19 cellular contexts compared by ENCODE assay signal in the genomic region with DNA sequence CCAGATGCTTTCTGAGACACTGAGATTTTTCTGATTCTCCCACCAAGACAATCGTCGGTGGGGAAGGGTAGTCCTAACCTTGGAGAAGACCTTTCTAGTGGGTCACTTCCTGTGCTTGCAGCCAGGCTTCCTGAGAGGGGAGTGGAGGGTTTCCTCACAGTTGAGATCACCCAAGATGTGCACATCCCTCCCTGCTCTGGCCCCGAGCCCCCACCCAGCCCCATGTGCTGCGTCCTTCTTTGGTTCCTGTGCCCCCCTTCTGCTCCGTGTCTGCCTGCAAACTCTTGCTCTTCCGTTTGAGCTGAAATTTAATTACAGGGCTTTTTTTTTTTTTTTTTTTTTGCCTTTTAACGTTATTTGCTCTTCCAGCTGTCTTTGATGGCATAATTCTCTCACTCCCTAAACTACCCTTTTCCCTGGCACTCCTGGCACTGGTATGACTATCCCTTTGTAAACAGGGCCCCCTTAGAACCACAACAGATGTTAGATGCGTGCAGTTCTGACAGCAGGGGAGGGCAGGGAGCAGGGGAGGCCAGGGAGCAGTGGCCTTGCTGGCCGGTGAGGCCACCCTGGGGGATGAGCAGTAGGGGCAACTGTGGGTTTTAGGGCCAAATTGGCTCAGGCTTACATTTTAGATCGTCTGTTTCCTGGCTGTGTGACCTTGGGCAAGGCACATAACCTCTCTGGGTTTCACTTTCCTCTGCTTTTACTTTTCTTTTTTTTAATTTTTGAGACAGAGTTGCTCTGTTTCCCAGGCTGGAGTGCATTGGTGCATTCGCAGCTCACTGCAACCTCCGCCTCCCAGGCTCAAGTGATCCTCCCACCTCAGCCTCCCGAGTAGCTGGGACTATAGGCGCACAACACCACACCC.
DNase-seq lines count a peak whose midpoint lies in the region; ATAC-seq, FAIRE-seq and TF ChIP-seq lines count a peak whose summit lies in the region.
"Had no signal": no experiment of that assay in that cellular context is flagged by ENCODE, and none has a peak within 500 bp of the region (broad histone marks: within the 10 kb centered on the region; RNA-seq: fewer than 3 reads in every experiment).

No MANE protein-coding gene starts in this region.

- H3K4me3 ChIP-seq in K562 = no peak overlapping the region
- no peak overlapping the region for H3K4me3 ChIP-seq in neural progenitor cell
- H3K4me3 ChIP-seq: ovary had no signal

- in situ Hi-C loops in K562 (cut with MboI) = no loop called here

- H3K9ac ChIP-seq in K562 (ENCODE audit: insufficient read depth in 1 of 2, low read depth in 2 of 2, low read length in 2 of 2) (no peak overlapping the region), neural progenitor cell (no peak overlapping the region)

- H3K36me3 ChIP-seq in K562 (ENCODE audit: control insufficient read depth, insufficient read depth, low read length) (no peaks in the 10 kb centered on the region), neural progenitor cell (no peaks in the 10 kb centered on the region)
- H3K36me3 ChIP-seq: ovary had no signal

- H3K4me3 Mint-ChIP-seq in neural progenitor cell = no peak overlapping the region
- H3K4me3 Mint-ChIP-seq: activated naive CD4-positive, alpha-beta T cell treated with anti-CD3 and anti-CD28 coated beads, Interleukin-2, amount 50 U/mL, for 24 hours; activated T-cell treated with anti-CD3 and anti-CD28 coated beads, Interleukin-2, amount 50 U/mL, for 72 hours; memory B cell; natural killer cell had no signal

- no peaks in the 10 kb centered on the region for H3K9me3 Mint-ChIP-seq in neural progenitor cell
- H3K9me3 Mint-ChIP-seq: activated naive CD4-positive, alpha-beta T cell treated with anti-CD3 and anti-CD28 coated beads, Interleukin-2, amount 50 U/mL, for 24 hours; activated T-cell treated with anti-CD3 and anti-CD28 coated beads, Interleukin-2, amount 50 U/mL, for 72 hours; IgD-negative memory B cell; memory B cell; natural killer cell had no signal

- H2AFZ ChIP-seq in K562 (ENCODE audit: low read depth, low read length) (no peak overlapping the region), neural progenitor cell (replicated peaks) (no peak overlapping the region)

- no peak for TF ChIP-seq RAD21 in K562 (CRISPR knock-in tag; conservative IDR thresholded peaks at IDR 0.05 in 1 of 2, IDR thresholded peaks at IDR 0.05 in 1 of 2)

- H3K9me3 ChIP-seq in K562 (replicated peaks; ENCODE audit: control insufficient read depth, insufficient read depth, low read depth, low read length) = no peaks in the 10 kb centered on the region
- H3K9me3 ChIP-seq in neural progenitor cell (ENCODE audit: low read depth) = no peaks in the 10 kb centered on the region
- H3K9me3 ChIP-seq: ovary had no signal

- no TSS peak for BruUV-seq in K562 (replicated peaks; lab: Mats Ljungman, UMichigan)

- H3K4me1 ChIP-seq in K562 (replicated peaks in 1 of 2; ENCODE audit: control insufficient read depth in 2 of 2, insufficient read depth in 2 of 2, low read length in 2 of 2) = no peaks in the 10 kb centered on the region; a peak in 1 of 5 replicates
- H3K4me1 ChIP-seq in neural progenitor cell = peaks cover 10% of the 10 kb centered on the region

- H3K27me3 Mint-ChIP-seq in neural progenitor cell (ENCODE audit: insufficient read depth, low read depth) = no peaks in the 10 kb centered on the region
- H3K27me3 Mint-ChIP-seq: activated naive CD4-positive, alpha-beta T cell treated with anti-CD3 and anti-CD28 coated beads, Interleukin-2, amount 50 U/mL, for 24 hours; IgD-negative memory B cell had no signal

- DNase-seq in SIG-M5 treated with dmso at 0.1 percent for 504 hours (lab: John Stamatoyannopoulos, UW; ENCODE audit: unreplicated experiment) (peak; percentile 48), SIG-M5 (lab: John Stamatoyannopoulos, UW) (no peak), NCI-H1694 (lab: John Stamatoyannopoulos, UW) (peak; percentile 80), K562 (ENCODE audit: extremely low read depth in 1 of 4, low spot score in 3 of 4) (no peak), neural progenitor cell (ENCODE audit: low spot score) (no peak), NCI-H2107 treated with DMSO at 0.1 percent for 48 hours (lab: John Stamatoyannopoulos, UW; ENCODE audit: unreplicated experiment) (no peak), GM20000 (ENCODE audit: low spot score) (no peak), middle frontal gyrus (ENCODE audit: extremely low spot score, low spot score) (no peak)
- DNase-seq: activated T-cell treated with anti-CD3 and anti-CD28 coated beads, Interleukin-2, amount 50 U/mL, for 72 hours; natural killer cell; NCI-H1048; ovary; right cardiac atrium had no signal

- TF ChIP-seq POLR2A in K562 (conservative IDR thresholded peaks at IDR 0.05) = no peak

- 0% methylated on average over 9 of the region's 14 CpGs for WGBS in K562 (ENCODE audit: insufficient coverage, low coverage, missing lambda C conversion rate)

- peaks cover 6% of the 10 kb centered on the region for H3F3A ChIP-seq in neural progenitor cell (ENCODE audit: low read depth)

- H3K27ac Mint-ChIP-seq in neural progenitor cell = peak overlapping the region; percentile 72
- H3K27ac Mint-ChIP-seq: activated naive CD4-positive, alpha-beta T cell treated with anti-CD3 and anti-CD28 coated beads, Interleukin-2, amount 50 U/mL, for 24 hours; activated T-cell treated with anti-CD3 and anti-CD28 coated beads, Interleukin-2, amount 50 U/mL, for 72 hours; memory B cell; natural killer cell had no signal

- ATAC-seq in K562 = no peak
- ATAC-seq: activated CD4-positive, CD25-positive, alpha-beta regulatory T cell treated with anti-CD3 and anti-CD28 coated beads, Interleukin-2, amount 50 U/mL, for 24 hours; natural killer cell; right cardiac atrium had no signal

- POLR2A ChIA-PET in K562 (lab: Yijun Ruan, JAX) = no interaction called here

- peaks cover 17% of the 10 kb centered on the region for H4K20me1 ChIP-seq in K562 (replicated peaks; ENCODE audit: control insufficient read depth, insufficient read depth, low read length)
- no peaks in the 10 kb centered on the region for H4K20me1 ChIP-seq in neural progenitor cell (ENCODE audit: low read depth)

- peaks cover 11 to 52% of the 10 kb centered on the region in 2 experiments for H3K27me3 ChIP-seq in K562 (ENCODE audit: control insufficient read depth in 2 of 2, insufficient read depth in 2 of 2, low read length in 2 of 2)
- H3K27me3 ChIP-seq in neural progenitor cell = no peaks in the 10 kb centered on the region
- H3K27me3 ChIP-seq: ovary had no signal

- CTCF ChIA-PET in K562 (lab: Yijun Ruan, JAX; ENCODE audit: low intra/inter-chr PET ratio) = no interaction called here

- H3K27ac ChIP-seq in K562 (ENCODE audit: extremely low read depth, low read depth, low read length) (no peak overlapping the region), neural progenitor cell (no peak overlapping the region)
- H3K27ac ChIP-seq: ovary had no signal

- peaks cover 10% of the 10 kb centered on the region for H3K4me1 Mint-ChIP-seq in neural progenitor cell
- H3K4me1 Mint-ChIP-seq: IgD-negative memory B cell, memory B cell, natural killer cell had no signal

- no peak for FAIRE-seq in K562 (lab: Jason Lieb, UNC)
- FAIRE-seq: A204.1, astrocyte had no signal

- no peaks in the 10 kb centered on the region for H3K9me1 ChIP-seq in K562 (ENCODE audit: control insufficient read depth, insufficient read depth, low read length)

- H3K4me2 ChIP-seq in K562 (ENCODE audit: insufficient read depth, low read length) = no peak overlapping the region
- H3K4me2 ChIP-seq in neural progenitor cell = no peak overlapping the region

- no peak for TF ChIP-seq CTCF in K562 (IDR thresholded peaks at IDR 0.05 in 2 of 3, conservative IDR thresholded peaks at IDR 0.05 in 1 of 3; ENCODE audit: insufficient read depth in 2 of 3, low read depth in 1 of 3, low read length in 3 of 3)
- no peak for TF ChIP-seq CTCF in neural progenitor cell (IDR thresholded peaks at IDR 0.05)
- no peak for TF ChIP-seq CTCF in GM20000 (IDR thresholded peaks at IDR 0.05; ENCODE audit: extremely low read depth, missing control alignments)

- no peaks in the 10 kb centered on the region for H3K36me3 Mint-ChIP-seq in neural progenitor cell
- H3K36me3 Mint-ChIP-seq: activated naive CD4-positive, alpha-beta T cell treated with anti-CD3 and anti-CD28 coated beads, Interleukin-2, amount 50 U/mL, for 24 hours; IgD-negative memory B cell; memory B cell; natural killer cell had no signal

- H3K79me2 ChIP-seq in K562 (ENCODE audit: control insufficient read depth, insufficient read depth, low read length) (no peaks in the 10 kb centered on the region), neural progenitor cell (ENCODE audit: low read depth) (no peaks in the 10 kb centered on the region)

- intact Hi-C loops in K562 (cut with micrococcal nuclease) = no loop called here

- TF ChIP-seq EP300 in K562 (IDR thresholded peaks at IDR 0.05; ENCODE audit: low read length) = no peak

TF ChIP-seq in K562, 482 proteins besides CTCF, POLR2A, EP300 and RAD21:
- TF ChIP-seq ZFP36 (IDR thresholded peaks at IDR 0.05; ENCODE audit: low read depth, low read length, partially characterized antibody) (peak; percentile 56), RFX1 (IDR thresholded peaks at IDR 0.05) (no peak), GATA2 (CRISPR knock-in tag; IDR thresholded peaks at IDR 0.05) (no peak)

Comparison
In these comparisons a context has a peak if more than half of its experiments do, and no peak if none do; other contexts are left out.
1. DNase-seq: peak in SIG-M5 treated with dmso at 0.1 percent for 504 hours (single experiment) and NCI-H1694 (single experiment); none in SIG-M5 (single experiment), K562 (0 of 4), neural progenitor cell (single experiment), NCI-H2107 treated with DMSO at 0.1 percent for 48 hours (single experiment), GM20000 (single experiment) and middle frontal gyrus (single experiment).